Comparison of ENCODE assay signal across 9 cellular contexts in the genomic region with DNA sequence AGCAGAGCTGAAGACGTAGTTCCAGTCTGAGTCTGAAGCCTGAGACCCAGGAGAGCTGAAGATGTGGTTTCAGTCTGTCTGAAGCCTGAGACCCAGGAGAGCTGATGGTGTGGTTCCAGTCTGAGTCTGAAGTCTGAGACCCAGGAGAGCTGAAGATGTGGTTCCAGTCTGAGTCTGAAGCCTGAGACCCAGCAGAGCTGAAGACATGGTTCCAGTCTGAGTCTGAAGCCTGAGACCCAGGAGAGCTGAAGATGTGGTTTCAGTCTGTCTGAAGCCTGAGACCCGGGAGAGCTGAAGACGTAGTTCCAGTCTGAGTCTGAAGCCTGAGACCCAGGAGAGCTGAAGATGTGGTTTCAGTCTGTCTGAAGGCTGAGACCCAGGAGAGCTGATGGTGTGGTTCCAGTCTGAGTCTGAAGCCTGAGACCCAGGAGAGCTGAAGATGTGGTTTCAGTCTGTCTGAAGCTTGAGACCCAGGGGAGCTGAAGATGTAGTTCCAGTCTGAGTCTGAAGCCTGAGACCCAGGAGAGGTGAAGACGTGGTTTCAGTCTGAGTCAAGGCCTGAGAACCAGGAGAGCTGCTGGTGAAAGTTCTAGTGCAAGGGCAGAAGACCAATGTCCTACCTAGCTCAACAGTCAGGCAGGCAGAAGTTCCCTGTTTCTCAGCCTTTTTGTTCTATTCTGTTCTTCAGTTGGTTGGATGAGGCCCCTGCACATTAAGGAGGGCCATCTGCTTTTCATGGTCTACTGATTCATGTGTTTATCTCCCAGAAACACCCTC. TPM values are rescaled to one million over a fixed set of nuclear protein-coding genes. Genes with fewer than 3 reads are reported as not detected.
DNase-seq lines count a peak whose midpoint lies in the region; ATAC-seq, FAIRE-seq and TF ChIP-seq lines count a peak whose summit lies in the region.
"Not testable (repeated sequence)": the region's sequence is repeated elsewhere in the genome, so short reads cannot be mapped to it uniquely, and the experiment has no call there.
"Had no signal": no experiment of that assay in that cellular context is flagged by ENCODE, and none has a peak within 500 bp of the region (broad histone marks: within the 10 kb centered on the region; RNA-seq: fewer than 3 reads in every experiment).

No MANE protein-coding gene starts in this region.

- DNase-seq in G401 (ENCODE audit: low spot score) (peak; percentile 54), cardiac septum (ENCODE audit: low spot score) (peak; percentile 26)
- DNase-seq in GM18507 (ENCODE audit: extremely low spot score, insufficient read length, low read depth); activated B cell treated with CpG ODN at 0.5 μM for 24 hours: not testable (repeated sequence)
- DNase-seq in activated T-cell treated with anti-CD3 and anti-CD28 coated beads, Interleukin-2, amount 50 U/mL, for 48 hours = peak; percentile 60 to 66
- peak in 1 of 2 donors; percentile 73 for DNase-seq in stimulated activated effector memory CD8-positive, alpha-beta T cell treated with anti-CD3 and anti-CD28 coated beads, Interleukin-12 subunit alpha, Interleukin-12 subunit beta, amount 100 ng/mL, for 72 hours (ENCODE audit: low spot score in 2 of 2)

- peak; percentile 82 for FAIRE-seq in GM18507 (lab: Jason Lieb, UNC)

- POLR2A ChIA-PET in activated B cell treated with CpG ODN at 0.5 μM for 24 hours (lab: Charles Lee) = not testable (repeated sequence)

- peaks cover 42% of the 10 kb centered on the region for H3K4me1 Mint-ChIP-seq in activated B cell treated with CpG ODN at 0.5 μM for 24 hours
- peaks cover 50% of the 10 kb centered on the region for H3K4me1 Mint-ChIP-seq in stimulated activated effector memory CD8-positive, alpha-beta T cell treated with anti-CD3 and anti-CD28 coated beads, Interleukin-12 subunit alpha, Interleukin-12 subunit beta, amount 100 ng/mL, for 72 hours

- CTCF ChIA-PET in activated B cell treated with CpG ODN at 0.5 μM for 24 hours (lab: Charles Lee) = not testable (repeated sequence)

- peak; percentile 48 for ATAC-seq in GM21367 (IDR thresholded peaks at IDR 0.05; ENCODE audit: unreplicated experiment)
- peak; percentile 62 for ATAC-seq in HG03521 (IDR thresholded peaks at IDR 0.05; ENCODE audit: unreplicated experiment)
- not testable (repeated sequence) for ATAC-seq in activated B cell treated with CpG ODN at 0.5 μM for 24 hours (ENCODE audit: low read depth)
- peak; percentile 68 for ATAC-seq in stimulated activated effector memory CD8-positive, alpha-beta T cell treated with anti-CD3 and anti-CD28 coated beads, Interleukin-12 subunit alpha, Interleukin-12 subunit beta, amount 100 ng/mL, for 72 hours

- H3K4me3 Mint-ChIP-seq in activated B cell treated with CpG ODN at 0.5 μM for 24 hours = not testable (repeated sequence)
- peak overlapping the region; percentile 42 for H3K4me3 Mint-ChIP-seq in stimulated activated effector memory CD8-positive, alpha-beta T cell treated with anti-CD3 and anti-CD28 coated beads, Interleukin-12 subunit alpha, Interleukin-12 subunit beta, amount 100 ng/mL, for 72 hours

- in situ Hi-C loops in G401 (cut with HindIII; ENCODE audit: low sequenced_read_pairs) = not testable (repeated sequence)

- peaks cover 12% of the 10 kb centered on the region for H3K27me3 Mint-ChIP-seq in activated B cell treated with CpG ODN at 0.5 μM for 24 hours

- not testable (repeated sequence) for H3K36me3 Mint-ChIP-seq in activated B cell treated with CpG ODN at 0.5 μM for 24 hours (ENCODE audit: low read depth)
- peaks cover 31% of the 10 kb centered on the region for H3K36me3 Mint-ChIP-seq in stimulated activated effector memory CD8-positive, alpha-beta T cell treated with anti-CD3 and anti-CD28 coated beads, Interleukin-12 subunit alpha, Interleukin-12 subunit beta, amount 100 ng/mL, for 72 hours

- intact Hi-C loops in activated B cell treated with CpG ODN at 0.5 μM for 24 hours (cut with micrococcal nuclease); cardiac septum (cut with DNase I): not testable (repeated sequence)

- H3K9me3 Mint-ChIP-seq in activated B cell treated with CpG ODN at 0.5 μM for 24 hours = peaks cover 11% of the 10 kb centered on the region
- not testable (repeated sequence) for H3K9me3 Mint-ChIP-seq in stimulated activated effector memory CD8-positive, alpha-beta T cell treated with anti-CD3 and anti-CD28 coated beads, Interleukin-12 subunit alpha, Interleukin-12 subunit beta, amount 100 ng/mL, for 72 hours

- peak overlapping the region; percentile 32 for H3K27ac Mint-ChIP-seq in activated B cell treated with CpG ODN at 0.5 μM for 24 hours
- H3K27ac Mint-ChIP-seq in stimulated activated effector memory CD8-positive, alpha-beta T cell treated with anti-CD3 and anti-CD28 coated beads, Interleukin-12 subunit alpha, Interleukin-12 subunit beta, amount 100 ng/mL, for 72 hours = peak overlapping the region; percentile 91

- not testable (repeated sequence) for TF ChIP-seq CTCF in activated B cell treated with CpG ODN at 0.5 μM for 24 hours (IDR thresholded peaks at IDR 0.05)

RNA-seq across cellular contexts. Expression of a gene that starts 3.9 kb away (rescaled TPM):
- 0.49 TPM in 1 of 2 replicates, not detected in the other for total RNA-seq in G401 (2014; rRNA removed; shearing (Covaris generic))
- 1.7 and 2.4 TPM in 2 replicates for total RNA-seq in activated B cell treated with CpG ODN at 0.5 μM for 24 hours
- 84.0 TPM for total RNA-seq in cardiac septum
- total RNA-seq: epithelial cell of proximal tubule had no signal

RNA-seq across cellular contexts. Expression of a gene that starts 28.9 kb away (rescaled TPM):
- total RNA-seq in G401 (2014; rRNA removed; shearing (Covaris generic)) = 13.7 and 20.7 TPM in 2 replicates
- total RNA-seq in activated B cell treated with CpG ODN at 0.5 μM for 24 hours (31.5 and 35.2 TPM in 2 replicates), cardiac septum (24.9 TPM)

RNA-seq across cellular contexts. Expression of a gene that starts 43.2 kb away (rescaled TPM):
- 2.0 and 2.1 TPM in 2 replicates for total RNA-seq in G401 (2014; rRNA removed; shearing (Covaris generic))
- total RNA-seq in activated B cell treated with CpG ODN at 0.5 μM for 24 hours = 0.98 and 1.2 TPM in 2 replicates
- total RNA-seq in cardiac septum = 1.4 TPM

Comparison
In these comparisons a context has a peak if more than half of its experiments do, and no peak if none do; other contexts are left out.
1. RNA of a gene that starts 3.9 kb away (total RNA-seq): 84.0 TPM in cardiac septum (single experiment); 1.7 to 2.4 TPM in activated B cell treated with CpG ODN at 0.5 μM for 24 hours and 0.49 TPM in G401; every median in the first group is over 10 times any median in the second.